ENCODE assay signal across 2 cellular contexts in genomic region chr6:33203443-33204164, GRCh38.
TF ChIP-seq lines count a peak whose summit lies in the region.

No MANE protein-coding gene starts in this region.

TF ChIP-seq in SK-N-SH, 30 proteins besides CTCF, POLR2A, EP300 and RAD21 (continued from another document):
- TF ChIP-seq USF1 (IDR thresholded peaks at IDR 0.05; ENCODE audit: borderline replicate concordance, low read depth), result no peak
- no peak for TF ChIP-seq YY1 (IDR thresholded peaks at IDR 0.05; ENCODE audit: low read depth)
- TF ChIP-seq USF2 (IDR thresholded peaks at IDR 0.05; ENCODE audit: borderline replicate concordance, low read depth, low read length), result no peak
- TF ChIP-seq EZH2phosphoT487 (IDR thresholded peaks at IDR 0.05; ENCODE audit: borderline replicate concordance, low read depth), result no peak
- no peak for TF ChIP-seq CHD2 (IDR thresholded peaks at IDR 0.05; ENCODE audit: low read length, partially characterized antibody)
- no peak for TF ChIP-seq POLR2AphosphoS5 (IDR thresholded peaks at IDR 0.05; ENCODE audit: low read depth, low read length)
- TF ChIP-seq FOSL2 (IDR thresholded peaks at IDR 0.05; ENCODE audit: borderline replicate concordance, low read depth), result no peak

TF ChIP-seq in SK-N-SH treated with all-trans-retinoic acid at 6 μM for 48 hours, 23 proteins besides CTCF, POLR2A, EP300 and RAD21 (continued from another document):
- TF ChIP-seq TSHZ2 (CRISPR knock-in tag; IDR thresholded peaks at IDR 0.05) (no peak), ZC3H10 (CRISPR knock-in tag; IDR thresholded peaks at IDR 0.05) (no peak)
